In genomic region chr18:9065864-9066263, GRCh38 we compare ENCODE assay signal across 23 cellular contexts. TPM values are rescaled to one million over a fixed set of nuclear protein-coding genes. Genes with fewer than 3 reads are reported as not detected.
DNase-seq lines count a peak whose midpoint lies in the region; ATAC-seq, FAIRE-seq and TF ChIP-seq lines count a peak whose summit lies in the region.
"Had no signal": no experiment of that assay in that cellular context is flagged by ENCODE, and none has a peak within 500 bp of the region (broad histone marks: within the 10 kb centered on the region; RNA-seq: fewer than 3 reads in every experiment).

No MANE protein-coding gene starts in this region.

- intact Hi-C loops in breast epithelium (cut with DNase I; ENCODE audit: low total_unique reads), result loop anchor here (10.0 kb wide), 1 partner anchor 79 kb away; no protein-coding TSS in a partner anchor

- H4K8ac ChIP-seq in H1 (ENCODE audit: extremely low read depth, insufficient read depth, low read length), result no peak overlapping the region; the same call in 1 of the 2 replicates

- no peak overlapping the region for H3K23ac ChIP-seq in H1 (ENCODE audit: insufficient read length)

- no peak overlapping the region for H3K18ac ChIP-seq in H1 (ENCODE audit: extremely low read depth, low read length)

- peaks cover 2% of the 10 kb centered on the region for H3K27me3 Mint-ChIP-seq in GM23338 (ENCODE audit: insufficient read depth, low read depth, poor library complexity)

- H3K9me3 ChIP-seq in DOHH2 (ENCODE audit: control insufficient read depth, insufficient read depth, low read length) (no peaks in the 10 kb centered on the region; the same call in 1 of the 2 replicates), H1 (ENCODE audit: insufficient read depth in 2 of 2, low read depth in 1 of 2, low read length in 1 of 2) (no peaks in the 10 kb centered on the region), breast epithelium (no peaks in the 10 kb centered on the region)
- H3K9me3 ChIP-seq: SK-N-SH had no signal

- H3K4me3 ChIP-seq in DOHH2 (ENCODE audit: low read length) (no peak overlapping the region), GM23338 (no peak overlapping the region), H1 (ENCODE audit: extremely low read depth in 1 of 4, insufficient read depth in 2 of 4, low read depth in 3 of 4, low read length in 4 of 4) (no peak overlapping the region), breast epithelium (no peak overlapping the region)

- peak overlapping the region; percentile 5 for H4K91ac ChIP-seq in H1 (replicated peaks; ENCODE audit: insufficient read length, low read length)

- no peak for TF ChIP-seq POLR2A in H1 (IDR thresholded peaks at IDR 0.05; ENCODE audit: control extremely low read depth in 1 of 2, low read depth in 2 of 2, low read length in 2 of 2)
- TF ChIP-seq POLR2A in breast epithelium (IDR thresholded peaks at IDR 0.05), result no peak

- H2BK15ac ChIP-seq in H1 (ENCODE audit: low read length), result no peak overlapping the region

- TF ChIP-seq EP300 in H1 (IDR thresholded peaks at IDR 0.05; ENCODE audit: borderline replicate concordance in 1 of 2, low read depth in 2 of 2, low read length in 2 of 2), result no peak

- H2BK12ac ChIP-seq in H1 (ENCODE audit: low read depth, low read length), result no peak overlapping the region

- no peak overlapping the region for H3K27ac Mint-ChIP-seq in GM23338
- H3K27ac Mint-ChIP-seq: HFFc6 had no signal

- no peak overlapping the region for H3K4ac ChIP-seq in H1 (replicated peaks; ENCODE audit: insufficient read length, low read depth, low read length)

- ATAC-seq in GM23338 (no peak), HG03439 (IDR thresholded peaks at IDR 0.05; ENCODE audit: unreplicated experiment) (no peak), GM21723 (IDR thresholded peaks at IDR 0.05; ENCODE audit: unreplicated experiment) (no peak)

- H2AFZ ChIP-seq in GM23338 (peak overlapping the region; percentile 83; the same call in 1 of the 2 replicates), H1 (ENCODE audit: low read length) (0 out of 2 replicates have a peak overlapping the region, but pooled peaks have one; percentile 7)

- H3K4me3 Mint-ChIP-seq in GM23338, result no peak overlapping the region
- H3K4me3 Mint-ChIP-seq: HFFc6 had no signal

- no peaks in the 10 kb centered on the region; the same call in 2 of the 3 replicates for H3K9me3 Mint-ChIP-seq in GM23338
- H3K9me3 Mint-ChIP-seq: HFFc6, IgD-negative memory B cell had no signal

- no peaks in the 10 kb centered on the region; the same call in 1 of the 2 replicates for H3K23me2 ChIP-seq in H1 (ENCODE audit: low read depth, low read length)

- no peak overlapping the region for H2BK20ac ChIP-seq in H1 (ENCODE audit: low read length)

- H3F3A ChIP-seq in DOHH2 (ENCODE audit: control insufficient read depth, insufficient read depth) (no peaks in the 10 kb centered on the region), GM23338 (replicated peaks; ENCODE audit: low read depth) (no peaks in the 10 kb centered on the region)

- H2AK5ac ChIP-seq in H1 (ENCODE audit: low read depth, low read length), result no peak overlapping the region

- H3K27ac ChIP-seq in DOHH2 (ENCODE audit: low read depth, low read length) (peak overlapping the region; percentile 43; the same call in 1 of the 2 replicates), GM23338 (ENCODE audit: low read depth) (no peak overlapping the region), H1 (ENCODE audit: low read depth, low read length) (no peak overlapping the region), breast epithelium (no peak overlapping the region)
- H3K27ac ChIP-seq: C4-2B, HL-60 had no signal

- no peak overlapping the region for H2BK5ac ChIP-seq in H1 (ENCODE audit: low read depth, low read length)

- H3K4me2 ChIP-seq in DOHH2 (ENCODE audit: low read length), result no peak overlapping the region
- no peak overlapping the region for H3K4me2 ChIP-seq in GM23338
- H3K4me2 ChIP-seq in H1 (ENCODE audit: insufficient read depth in 1 of 2, low read depth in 2 of 2, low read length in 2 of 2), result no peak overlapping the region
- H3K4me2 ChIP-seq: SK-N-SH had no signal

- no peak overlapping the region for H3K56ac ChIP-seq in H1 (replicated peaks; ENCODE audit: insufficient read length, low read depth, low read length)

- no peak overlapping the region for H3K9ac ChIP-seq in H1 (replicated peaks in 1 of 4; ENCODE audit: extremely low read depth in 1 of 4, low read depth in 3 of 4, low read length in 3 of 4)
- H3K9ac ChIP-seq: SK-N-SH had no signal

- H2BK120ac ChIP-seq in H1 (replicated peaks; ENCODE audit: low read depth, low read length), result no peak overlapping the region

- H3K36me3 ChIP-seq in DOHH2 (ENCODE audit: control insufficient read depth, low read length) (no peaks in the 10 kb centered on the region; the same call in 1 of the 2 replicates), GM23338 (ENCODE audit: insufficient read depth) (no peaks in the 10 kb centered on the region), H1 (ENCODE audit: control insufficient read depth in 2 of 4, insufficient read depth in 4 of 4, low read length in 3 of 4) (no peaks in the 10 kb centered on the region), breast epithelium (no peaks in the 10 kb centered on the region)

- no peak for FAIRE-seq in H1 (lab: Jason Lieb, UNC)
- FAIRE-seq: G401.6, HTR-8/SVneo had no signal

- TF ChIP-seq CTCF in DOHH2 (IDR thresholded peaks at IDR 0.05; ENCODE audit: low read depth, low read length, poor library complexity, severe bottlenecking) (no peak), GM23338 (conservative IDR thresholded peaks at IDR 0.05; ENCODE audit: low read depth in 2 of 2) (no peak), H1 (IDR thresholded peaks at IDR 0.05; ENCODE audit: control extremely low read depth in 1 of 3, insufficient read depth in 1 of 3, low read depth in 1 of 3, low read length in 3 of 3) (no peak), breast epithelium (IDR thresholded peaks at IDR 0.05) (no peak)

- no peak for TF ChIP-seq RAD21 in H1 (IDR thresholded peaks at IDR 0.05 in 1 of 2, conservative IDR thresholded peaks at IDR 0.05 in 1 of 2; ENCODE audit: low read depth in 2 of 2, low read length in 2 of 2)

- H3K79me1 ChIP-seq in H1 (ENCODE audit: low read depth, low read length), result no peaks in the 10 kb centered on the region

- no peaks in the 10 kb centered on the region for H4K20me1 ChIP-seq in DOHH2 (ENCODE audit: control insufficient read depth, insufficient read depth, low read depth, low read length)
- no peaks in the 10 kb centered on the region for H4K20me1 ChIP-seq in GM23338 (replicated peaks; ENCODE audit: insufficient read depth)
- no peaks in the 10 kb centered on the region for H4K20me1 ChIP-seq in H1 (replicated peaks in 1 of 2; ENCODE audit: control insufficient read depth in 1 of 2, insufficient read depth in 2 of 2, low read length in 2 of 2)

- CTCF ChIA-PET in H1 (lab: Charles Lee; ENCODE audit: partially characterized antibody), result interaction anchor here (0.7 to 1.3 kb wide), 4 partner anchors 8 to 356 kb away, joined by 3 read pairs; no protein-coding TSS in a partner anchor

- no peaks in the 10 kb centered on the region; the same call in 2 of the 3 replicates for H3K4me1 Mint-ChIP-seq in GM23338

- H3K9me2 ChIP-seq in DOHH2 (replicated peaks; ENCODE audit: control insufficient read depth, low read length), result no peaks in the 10 kb centered on the region
- H3K9me2 ChIP-seq in GM23338 (ENCODE audit: insufficient read depth), result no peaks in the 10 kb centered on the region
- H3K9me2 ChIP-seq: SK-N-SH had no signal

- H3K79me2 ChIP-seq in DOHH2 (ENCODE audit: control insufficient read depth, low read length) (no peaks in the 10 kb centered on the region), GM23338 (replicated peaks; ENCODE audit: insufficient read depth) (no peaks in the 10 kb centered on the region), H1 (ENCODE audit: control insufficient read depth in 1 of 2, insufficient read depth in 2 of 2, low read length in 2 of 2) (no peaks in the 10 kb centered on the region)

- H3K27me3 ChIP-seq in DOHH2 (ENCODE audit: control insufficient read depth, low read length) (no peaks in the 10 kb centered on the region), GM23338 (ENCODE audit: insufficient read depth) (no peaks in the 10 kb centered on the region), H1 (replicated peaks in 1 of 4; ENCODE audit: control insufficient read depth in 3 of 4, extremely low read depth in 1 of 4, insufficient read depth in 3 of 4, low read length in 3 of 4) (no peaks in the 10 kb centered on the region), breast epithelium (no peaks in the 10 kb centered on the region)

- POLR2A ChIA-PET in H1 (lab: Charles Lee; ENCODE audit: partially characterized antibody), result no interaction called here

- peaks cover 79% of the 10 kb centered on the region for H3K4me1 ChIP-seq in DOHH2 (ENCODE audit: control insufficient read depth, low read length)
- H3K4me1 ChIP-seq in GM23338 (ENCODE audit: insufficient read depth), result peaks cover 5% of the 10 kb centered on the region
- H3K4me1 ChIP-seq in H1 (replicated peaks in 1 of 4; ENCODE audit: control insufficient read depth in 3 of 4, insufficient read depth in 4 of 4, low read length in 3 of 4), result no peaks in the 10 kb centered on the region
- no peaks in the 10 kb centered on the region for H3K4me1 ChIP-seq in breast epithelium

- H3K14ac ChIP-seq in H1 (ENCODE audit: insufficient read length), result no peak overlapping the region

- H3K36me3 Mint-ChIP-seq in GM23338 (ENCODE audit: low read depth), result no peaks in the 10 kb centered on the region

- WGBS in H1 (ENCODE audit: extremely low coverage in 1 of 2, insufficient coverage in 1 of 2, insufficient read length in 1 of 2, insufficient replicate concordance in 2 of 2, low coverage in 1 of 2, low lambda C conversion rate in 2 of 2, missing lambda C conversion rate in 1 of 2), 2 experiments, result 93% methylated on average over 4 of the region's 5 CpGs; no CpG with 5 or more reads in 1 of the 2 experiments

- H4K5ac ChIP-seq in H1 (ENCODE audit: insufficient read length, low read depth, low read length), result no peak overlapping the region

- DNase-seq in GM23338 (ENCODE audit: low spot score), result no peak
- peak; percentile 63 for DNase-seq in RPMI8226
- no peak for DNase-seq in H1 (ENCODE audit: low read depth in 1 of 2, low spot score in 2 of 2)
- DNase-seq in DMS 273 (lab: John Stamatoyannopoulos, UW; ENCODE audit: unreplicated experiment), result no peak
- no peak for DNase-seq in breast epithelium (ENCODE audit: low spot score in 2 of 2)
- DNase-seq: DMS 273 treated with DMSO at 0.1 percent for 48 hours; DND-41; H7; HFFc6; NCI-H1105 treated with DMSO at 0.1 percent for 48 hours; NCI-H1694; NCI-H2081 treated with DMSO at 0.1 percent for 48 hours; NK-92 treated with Interleukin-12 subunit alpha and Interleukin-12 subunit beta, amount 100 ng/mL, for 24 hours; SHP77 treated with DMSO at 0.1 percent for 48 hours; SK-N-SH had no signal

RNA-seq across cellular contexts. Expression of gene NDUFV2, which starts 36.6 kb away (rescaled TPM):
- 157 and 169 TPM in 2 replicates for total RNA-seq in GM23338 (2014; rRNA removed; shearing (Covaris generic))
- polyA plus RNA-seq in GM23338 (2016; fragmentation: Nextera tagmentation; extraction: Ambion mirVana), result 535 and 577 TPM in 2 replicates
- 191 and 196 TPM in 2 replicates for total RNA-seq in H1 (2021; fragmentation: NEBNext Ultra II Directional; extraction: Animal tissue kit (Norgen Biotek cat#: 25700))
- polyA plus RNA-seq in H1 (2011; rRNA removed), result 52.2 and 90.8 TPM in 2 replicates
- polyA plus RNA-seq in H1 (2011; cell fraction: cytosol; rRNA removed), result 107 TPM
- polyA plus RNA-seq in H1 (2011; cell fraction: nucleus; rRNA removed), result 44.6 TPM
- 137 to 244 TPM (median 153 TPM) in 4 replicates for polyA plus RNA-seq in H1 (2012, experiment 1 of 2)
- 64.0 TPM for polyA plus RNA-seq in H1 (2012, experiment 2 of 2)
- polyA plus RNA-seq in H1 (2013, experiment 1 of 2), result 221 TPM
- 225 TPM for polyA plus RNA-seq in H1 (2013, experiment 2 of 2)
- polyA minus RNA-seq in H1 (2011; rRNA and poly(A)+ RNA removed), result 51.1 and 59.6 TPM in 2 replicates
- 30.6 TPM for polyA minus RNA-seq in H1 (2011; cell fraction: cytosol; rRNA and poly(A)+ RNA removed)
- 114 TPM for polyA minus RNA-seq in H1 (2011; cell fraction: nucleus; rRNA and poly(A)+ RNA removed)
- 100 to 1,000 TPM; 106 to 116 (median 113) TPM for total RNA-seq in breast epithelium
